ENCODE assay signal across 8 cellular contexts in genomic region chr17:59621771-59622170, GRCh38. TPM values are rescaled to one million over a fixed set of nuclear protein-coding genes. Genes with fewer than 3 reads are reported as not detected.
DNase-seq lines count a peak whose midpoint lies in the region; ATAC-seq and TF ChIP-seq lines count a peak whose summit lies in the region.

No MANE protein-coding gene starts in this region.

- peaks cover 57% of the 10 kb centered on the region for H3K4me1 ChIP-seq in CD4-positive, CD25-positive, alpha-beta regulatory T cell (ENCODE audit: control insufficient read depth, insufficient read depth, low read length, poor library complexity, severe bottlenecking)
- no peaks in the 10 kb centered on the region for H3K4me1 ChIP-seq in colonic mucosa

- H3K27me3 ChIP-seq in CD4-positive, CD25-positive, alpha-beta regulatory T cell (ENCODE audit: control insufficient read depth, insufficient read depth, low read length): no peaks in the 10 kb centered on the region
- H3K27me3 ChIP-seq in MG63 (no peaks in the 10 kb centered on the region), colonic mucosa (no peaks in the 10 kb centered on the region)

- peak overlapping the region; percentile 38 to 99 (median 62) for H3K27ac Mint-ChIP-seq in CD4-positive, CD25-positive, alpha-beta regulatory T cell
- H3K27ac Mint-ChIP-seq in natural killer cell treated with Interleukin-12 subunit alpha and Interleukin-12 subunit beta and Interleukin-15 and Interleukin-18, amount 100 ng/mL, for 72 hours: peak overlapping the region; percentile 100

- H3K9ac ChIP-seq in colonic mucosa (ENCODE audit: low read depth in 2 of 2, low read length in 2 of 2): no peak overlapping the region

- intact Hi-C loops in colonic mucosa (cut with DNase I): no loop called here

- peak overlapping the region; percentile 92 to 98 (median 95) for H3K4me3 Mint-ChIP-seq in CD4-positive, CD25-positive, alpha-beta regulatory T cell
- H3K4me3 Mint-ChIP-seq in natural killer cell treated with Interleukin-12 subunit alpha and Interleukin-12 subunit beta and Interleukin-15 and Interleukin-18, amount 100 ng/mL, for 72 hours: peak overlapping the region; percentile 99

- no peak for TF ChIP-seq CTCF in colonic mucosa (IDR thresholded peaks at IDR 0.05)

- peak overlapping the region; percentile 98 for H3K27ac ChIP-seq in CD4-positive, CD25-positive, alpha-beta regulatory T cell (ENCODE audit: insufficient read depth, low read length, poor library complexity, severe bottlenecking)
- no peak overlapping the region for H3K27ac ChIP-seq in colonic mucosa

- H3K4me3 ChIP-seq in CD4-positive, CD25-positive, alpha-beta regulatory T cell (ENCODE audit: low read depth, low read length): peak overlapping the region; percentile 92
- peak overlapping the region; percentile 98 for H3K4me3 ChIP-seq in MG63
- H3K4me3 ChIP-seq in colonic mucosa: peak overlapping the region; percentile 62

- no peaks in the 10 kb centered on the region for H3K9me3 ChIP-seq in CD4-positive, CD25-positive, alpha-beta regulatory T cell (ENCODE audit: control insufficient read depth in 2 of 2, low read length in 2 of 2)
- no peaks in the 10 kb centered on the region for H3K9me3 ChIP-seq in MG63
- H3K9me3 ChIP-seq in colonic mucosa: no peaks in the 10 kb centered on the region

- H3K27me3 Mint-ChIP-seq in CD4-positive, CD25-positive, alpha-beta regulatory T cell: peaks cover 16% of the 10 kb centered on the region
- no peaks in the 10 kb centered on the region for H3K27me3 Mint-ChIP-seq in natural killer cell treated with Interleukin-12 subunit alpha and Interleukin-12 subunit beta and Interleukin-15 and Interleukin-18, amount 100 ng/mL, for 72 hours

- no peaks in the 10 kb centered on the region for H3K9me3 Mint-ChIP-seq in CD4-positive, CD25-positive, alpha-beta regulatory T cell
- no peaks in the 10 kb centered on the region for H3K9me3 Mint-ChIP-seq in natural killer cell treated with Interleukin-12 subunit alpha and Interleukin-12 subunit beta and Interleukin-15 and Interleukin-18, amount 100 ng/mL, for 72 hours

- peaks cover 18 to 74% (median 54%) of the 10 kb centered on the region in 4 donors for H3K4me1 Mint-ChIP-seq in CD4-positive, CD25-positive, alpha-beta regulatory T cell
- peaks cover 36 to 58% of the 10 kb centered on the region in 2 donors for H3K4me1 Mint-ChIP-seq in natural killer cell treated with Interleukin-12 subunit alpha and Interleukin-12 subunit beta and Interleukin-15 and Interleukin-18, amount 100 ng/mL, for 72 hours (ENCODE audit: low read depth in 2 of 2)

- peaks cover 4% of the 10 kb centered on the region for H3K36me3 ChIP-seq in CD4-positive, CD25-positive, alpha-beta regulatory T cell (ENCODE audit: control insufficient read depth, insufficient read depth, low read length)
- peaks cover 43% of the 10 kb centered on the region for H3K36me3 ChIP-seq in MG63
- H3K36me3 ChIP-seq in colonic mucosa: no peaks in the 10 kb centered on the region

- no peak for ATAC-seq in CD4-positive, CD25-positive, alpha-beta regulatory T cell (ENCODE audit: low read depth in 2 of 2)
- ATAC-seq in natural killer cell treated with Interleukin-12 subunit alpha and Interleukin-12 subunit beta and Interleukin-15 and Interleukin-18, amount 100 ng/mL, for 72 hours: no peak
- no peak for ATAC-seq in HG03378 (IDR thresholded peaks at IDR 0.05; ENCODE audit: unreplicated experiment)

- no peaks in the 10 kb centered on the region for H3K36me3 Mint-ChIP-seq in CD4-positive, CD25-positive, alpha-beta regulatory T cell
- H3K36me3 Mint-ChIP-seq in natural killer cell treated with Interleukin-12 subunit alpha and Interleukin-12 subunit beta and Interleukin-15 and Interleukin-18, amount 100 ng/mL, for 72 hours: peaks cover 10% of the 10 kb centered on the region

- no peak for DNase-seq in CD4-positive, CD25-positive, alpha-beta regulatory T cell
- DNase-seq in MG63 (no peak), colonic mucosa (no peak), NCI-H2196 (lab: John Stamatoyannopoulos, UW; ENCODE audit: unreplicated experiment) (no peak), NCI-H226 (no peak), NCI-H2081 treated with DMSO at 0.1 percent for 48 hours (lab: John Stamatoyannopoulos, UW) (no peak)
- DNase-seq in natural killer cell treated with Interleukin-12 subunit alpha and Interleukin-12 subunit beta and Interleukin-15 and Interleukin-18, amount 100 ng/mL, for 72 hours (ENCODE audit: low spot score): no peak

RNA-seq across cellular contexts. Expression of gene CLTC, which starts 2.1 kb away (rescaled TPM):
- 111 TPM for total RNA-seq in CD4-positive, CD25-positive, alpha-beta regulatory T cell
- 10 to 100 TPM; 37.4 to 47.2 (median 37.9) TPM for polyA plus RNA-seq in CD4-positive, CD25-positive, alpha-beta regulatory T cell
- 235 and 287 TPM in 2 replicates for total RNA-seq in MG63 (2014; rRNA removed; shearing (Covaris generic); ENCODE audit: low replicate concordance)
- total RNA-seq in colonic mucosa: 100 to 1,000 TPM; 306 to 328 TPM
- total RNA-seq in natural killer cell treated with Interleukin-12 subunit alpha and Interleukin-12 subunit beta and Interleukin-15 and Interleukin-18, amount 100 ng/mL, for 72 hours: 100 to 1,000 TPM; 175 to 211 TPM

RNA-seq across cellular contexts. Expression of gene DHX40, which starts 56.4 kb away (rescaled TPM):
- total RNA-seq in CD4-positive, CD25-positive, alpha-beta regulatory T cell: 52.2 TPM
- 10 to 100 TPM; 22.3 to 23.4 (median 22.8) TPM for polyA plus RNA-seq in CD4-positive, CD25-positive, alpha-beta regulatory T cell
- 45.1 and 131 TPM in 2 replicates for total RNA-seq in MG63 (2014; rRNA removed; shearing (Covaris generic); ENCODE audit: low replicate concordance)
- total RNA-seq in colonic mucosa: 10 to 100 TPM; 15.2 to 22.7 TPM
- 10 to 100 TPM; 13.3 to 16.5 TPM for total RNA-seq in natural killer cell treated with Interleukin-12 subunit alpha and Interleukin-12 subunit beta and Interleukin-15 and Interleukin-18, amount 100 ng/mL, for 72 hours
